ENCODE assay signal across 10 cellular contexts in genomic region chr10:96588060-96588554, GRCh38. TPM values are rescaled to one million over a fixed set of nuclear protein-coding genes. Genes with fewer than 3 reads are reported as not detected.
A peak's percentile ranks its signal among the peaks of the same experiment; 100 is the strongest.
DNase-seq lines count a peak whose midpoint lies in the region; ATAC-seq, FAIRE-seq and TF ChIP-seq lines count a peak whose summit lies in the region.
"Had no signal": no experiment of that assay in that cellular context is flagged by ENCODE, and none has a peak within 500 bp of the region (broad histone marks: within the 10 kb centered on the region; RNA-seq: fewer than 3 reads in every experiment).

No MANE protein-coding gene starts in this region.

- no peak overlapping the region for H3K4me3 Mint-ChIP-seq in progenitor cell of endocrine pancreas (ENCODE audit: low read depth)
- H3K4me3 Mint-ChIP-seq in activated naive CD8-positive, alpha-beta T cell treated with anti-CD3 and anti-CD28 coated beads, Interleukin-2, amount 50 U/mL, for 24 hours, result no peak overlapping the region
- H3K4me3 Mint-ChIP-seq: activated naive CD8-positive, alpha-beta T cell had no signal

- TF ChIP-seq CTCF in 22Rv1 (IDR thresholded peaks at IDR 0.05), result no peak
- TF ChIP-seq CTCF in GM12865 (IDR thresholded peaks at IDR 0.05; ENCODE audit: insufficient read depth, low read depth, low read length, missing control alignments), result no peak
- TF ChIP-seq CTCF in HepG2 (CRISPR knock-in tag; IDR thresholded peaks at IDR 0.05), result no peak
- TF ChIP-seq CTCF in progenitor cell of endocrine pancreas (IDR thresholded peaks at IDR 0.05; ENCODE audit: unreplicated experiment), result no peak
- TF ChIP-seq CTCF in GM13976 (IDR thresholded peaks at IDR 0.05; ENCODE audit: borderline replicate concordance, control extremely low read depth, extremely low read depth, insufficient read depth, missing control alignments), result no peak

- H3K4me1 ChIP-seq in SJSA1 (replicated peaks) (peaks cover 29% of the 10 kb centered on the region), HepG2 (ENCODE audit: insufficient read depth, low read length) (peaks cover 34% of the 10 kb centered on the region)

- peaks cover 35% of the 10 kb centered on the region for H3K79me2 ChIP-seq in HepG2 (ENCODE audit: insufficient read depth, low read length)

- intact Hi-C loops in HepG2 (cut with micrococcal nuclease; ENCODE audit: unreplicated experiment), result loop anchor here (2.0 kb wide), 1 partner anchor 25 kb away; no protein-coding TSS in a partner anchor

- H3K4me1 Mint-ChIP-seq in progenitor cell of endocrine pancreas (ENCODE audit: low read depth), result peaks cover 12% of the 10 kb centered on the region
- H3K4me1 Mint-ChIP-seq in activated naive CD8-positive, alpha-beta T cell treated with anti-CD3 and anti-CD28 coated beads, Interleukin-2, amount 50 U/mL, for 24 hours, result peaks cover 29% of the 10 kb centered on the region

- TF ChIP-seq POLR2A in HepG2 (IDR thresholded peaks at IDR 0.05; ENCODE audit: insufficient read depth in 1 of 2, low read depth in 2 of 2, low read length in 2 of 2), result peak in 1 of 2 experiments; percentile 56; a peak in 2 of 4 replicates

- POLR2A ChIA-PET in HepG2 (lab: Yijun Ruan, JAX), result interaction anchor here (1.1 to 2.2 kb wide), 2 partner anchors 8 to 86 kb away, joined by 4 to 12 read pairs; no protein-coding TSS in a partner anchor

- H3K36me3 Mint-ChIP-seq in progenitor cell of endocrine pancreas (ENCODE audit: insufficient read depth), result peaks cover 2% of the 10 kb centered on the region
- H3K36me3 Mint-ChIP-seq in activated naive CD8-positive, alpha-beta T cell treated with anti-CD3 and anti-CD28 coated beads, Interleukin-2, amount 50 U/mL, for 24 hours (ENCODE audit: low read depth), result peaks cover 11% of the 10 kb centered on the region

- peak overlapping the region; percentile 99 for H3K9ac ChIP-seq in HepG2 (ENCODE audit: insufficient read depth, low read depth, low read length)

- in situ Hi-C loops in HepG2 (cut with HindIII; ENCODE audit: extremely low pct_ligation_motif_present, low pct_unique_long_range_greater_than_20kb) (no loop called here), GM13976 (cut with MboI; ENCODE audit: low sequenced_read_pairs, unreplicated experiment) (no loop called here)

- peaks cover 28% of the 10 kb centered on the region for H4K20me1 ChIP-seq in HepG2 (ENCODE audit: insufficient read depth, low read length)

- no TSS peak for BruUV-seq in HepG2 (replicated peaks; lab: Mats Ljungman, UMichigan)

- FAIRE-seq in HepG2 (lab: Jason Lieb, UNC), result no peak

- no peaks in the 10 kb centered on the region for H3K27me3 Mint-ChIP-seq in progenitor cell of endocrine pancreas
- no peaks in the 10 kb centered on the region for H3K27me3 Mint-ChIP-seq in activated naive CD8-positive, alpha-beta T cell treated with anti-CD3 and anti-CD28 coated beads, Interleukin-2, amount 50 U/mL, for 24 hours
- H3K27me3 Mint-ChIP-seq: activated naive CD8-positive, alpha-beta T cell had no signal

- H3K4me2 ChIP-seq in HepG2 (ENCODE audit: low read depth, low read length), result peak overlapping the region; percentile 90

- CTCF ChIA-PET in HepG2 (lab: Yijun Ruan, JAX; ENCODE audit: low intra/inter-chr PET ratio, low total read pairs), result no interaction called here

- ATAC-seq in HepG2, result peak; percentile 26; the same call in 2 of the 3 replicates
- ATAC-seq in activated naive CD8-positive, alpha-beta T cell treated with anti-CD3 and anti-CD28 coated beads, Interleukin-2, amount 50 U/mL, for 24 hours, result no peak

- DNase-seq in GM12865 (ENCODE audit: low read depth), result peak; percentile 24
- no peak for DNase-seq in SJSA1 (ENCODE audit: low read depth in 1 of 2, low spot score in 2 of 2)
- DNase-seq in HepG2 (ENCODE audit: low spot score), result peak; percentile 36
- DNase-seq in progenitor cell of endocrine pancreas (ENCODE audit: low spot score, unreplicated experiment), result no peak
- DNase-seq in activated naive CD8-positive, alpha-beta T cell treated with anti-CD3 and anti-CD28 coated beads, Interleukin-2, amount 50 U/mL, for 24 hours, result no peak
- no peak for DNase-seq in medulla oblongata (ENCODE audit: extremely low spot score)
- DNase-seq in GM13976 (ENCODE audit: low spot score), result no peak
- DNase-seq: stimulated activated CD4-positive, alpha-beta T cell treated with anti-CD3 and anti-CD28 coated beads, Interleukin-12 subunit alpha, Interleukin-12 subunit beta, amount 100 ng/mL, for 4 hours had no signal

- no peaks in the 10 kb centered on the region for H3K27me3 ChIP-seq in SJSA1 (replicated peaks)
- no peaks in the 10 kb centered on the region; a peak in 1 of 5 replicates for H3K27me3 ChIP-seq in HepG2 (ENCODE audit: control insufficient read depth in 1 of 2, insufficient read depth in 2 of 2, low read length in 2 of 2)

- peaks cover 4% of the 10 kb centered on the region; the same call in 1 of the 2 replicates for H3K9me3 ChIP-seq in SJSA1 (replicated peaks)
- no peaks in the 10 kb centered on the region for H3K9me3 ChIP-seq in HepG2 (ENCODE audit: low read length)

- peak overlapping the region; percentile 69 for H3K4me3 ChIP-seq in GM12865 (ENCODE audit: low read depth, low read length)
- H3K4me3 ChIP-seq in SJSA1, result peak overlapping the region; percentile 100
- H3K4me3 ChIP-seq in HepG2 (replicated peaks in 1 of 3; ENCODE audit: insufficient read depth in 1 of 3, low read depth in 2 of 3, low read length in 3 of 3), result peak overlapping the region; percentile 97

- H3K9me3 Mint-ChIP-seq in progenitor cell of endocrine pancreas (ENCODE audit: low read depth), result no peaks in the 10 kb centered on the region
- H3K9me3 Mint-ChIP-seq in activated naive CD8-positive, alpha-beta T cell treated with anti-CD3 and anti-CD28 coated beads, Interleukin-2, amount 50 U/mL, for 24 hours, result no peaks in the 10 kb centered on the region

- 6% methylated on average over 4 of the region's 4 CpGs for WGBS in HepG2 (ENCODE audit: low lambda C conversion rate)

- no peak overlapping the region for H3K27ac Mint-ChIP-seq in progenitor cell of endocrine pancreas
- H3K27ac Mint-ChIP-seq in activated naive CD8-positive, alpha-beta T cell treated with anti-CD3 and anti-CD28 coated beads, Interleukin-2, amount 50 U/mL, for 24 hours, result no peak overlapping the region
- H3K27ac Mint-ChIP-seq: activated naive CD8-positive, alpha-beta T cell had no signal

- peak overlapping the region; percentile 79 for H2AFZ ChIP-seq in HepG2 (ENCODE audit: low read length)

- TF ChIP-seq RAD21 in HepG2 (CRISPR knock-in tag; IDR thresholded peaks at IDR 0.05), result no peak

- H3K27ac ChIP-seq in 22Rv1, result peak overlapping the region; percentile 93
- peak overlapping the region; percentile 97 for H3K27ac ChIP-seq in SJSA1
- peak overlapping the region; percentile 99 for H3K27ac ChIP-seq in HepG2 (ENCODE audit: extremely low read length, insufficient read depth, low read length)

- TF ChIP-seq EP300 in HepG2 (IDR thresholded peaks at IDR 0.05; ENCODE audit: low read depth in 2 of 2, low read length in 2 of 2) (no peak), HepG2 (CRISPR knock-in tag; IDR thresholded peaks at IDR 0.05; ENCODE audit: borderline replicate concordance) (no peak)

- H3K36me3 ChIP-seq in SJSA1 (peaks cover 25% of the 10 kb centered on the region), HepG2 (replicated peaks in 1 of 2; ENCODE audit: control insufficient read depth in 1 of 2, insufficient read depth in 2 of 2, low read length in 2 of 2) (no peaks in the 10 kb centered on the region; a peak in 1 of 5 replicates)

TF ChIP-seq in HepG2, 621 proteins besides CTCF, POLR2A, EP300 and RAD21 (continues in another document):
- TF ChIP-seq RAD51 (IDR thresholded peaks at IDR 0.05; ENCODE audit: borderline replicate concordance), result no peak
- TF ChIP-seq POLR2G (IDR thresholded peaks at IDR 0.05; ENCODE audit: low read depth, low read length), result peak; percentile 34; the same call in 1 of the 2 replicates
- no peak for TF ChIP-seq SETDB1 (CRISPR knock-in tag; IDR thresholded peaks at IDR 0.05; ENCODE audit: borderline replicate concordance)
- no peak for TF ChIP-seq ZNF337 (CRISPR knock-in tag; IDR thresholded peaks at IDR 0.05; ENCODE audit: borderline replicate concordance, low read depth)
- 0 out of 2 replicates have a peak, but pooled peaks have one; percentile 14 for TF ChIP-seq ELF3 (CRISPR knock-in tag; IDR thresholded peaks at IDR 0.05)
- TF ChIP-seq SOX6 (IDR thresholded peaks at IDR 0.05), result no peak
- no peak for TF ChIP-seq SOX6 (CRISPR knock-in tag; IDR thresholded peaks at IDR 0.05)
- TF ChIP-seq NR2C2 (CRISPR knock-in tag; IDR thresholded peaks at IDR 0.05; ENCODE audit: borderline replicate concordance), result no peak
- no peak for TF ChIP-seq ZBTB7B (CRISPR knock-in tag; IDR thresholded peaks at IDR 0.05)
- no peak for TF ChIP-seq U2AF1 (optimal IDR thresholded peaks at IDR 0.05; ENCODE audit: low read depth, low read length)

RNA-seq across cellular contexts. Expression of gene TM9SF3, which starts 1.3 kb away (rescaled TPM):
- total RNA-seq in SJSA1 (2014; rRNA removed; shearing (Covaris generic)), result 119 and 139 TPM in 2 replicates
- total RNA-seq in HepG2 (2016; rRNA removed; fragmentation: Illumina TruSeq; extraction: Trizol) (86.8 and 120 TPM in 2 replicates), progenitor cell of endocrine pancreas (140 and 152 TPM in 2 replicates)
- total RNA-seq in HepG2 (2016; cell fraction: cytosol; rRNA removed; fragmentation: Illumina TruSeq; extraction: Trizol; ENCODE audit: low read depth), result 31.8 and 36.9 TPM in 2 replicates
- 86.8 and 122 TPM in 2 replicates for total RNA-seq in HepG2 (2016; cell fraction: insoluble cytoplasmic fraction; rRNA removed; fragmentation: Illumina TruSeq; extraction: Trizol)
- 49.6 and 60.6 TPM in 2 replicates for total RNA-seq in HepG2 (2016; cell fraction: membrane; rRNA removed; fragmentation: Illumina TruSeq; extraction: Trizol)
- total RNA-seq in HepG2 (2016; cell fraction: nucleus; rRNA removed; fragmentation: Illumina TruSeq; extraction: Trizol), result 124 and 152 TPM in 2 replicates
- polyA plus RNA-seq in HepG2 (2011; rRNA removed), result 38.4 and 43.8 TPM in 2 replicates
- 44.8 and 98.9 TPM in 2 replicates for polyA plus RNA-seq in HepG2 (2011; cell fraction: cytosol; rRNA removed)
- polyA plus RNA-seq in HepG2 (2011; cell fraction: nucleus; rRNA removed), result 34.3 and 45.7 TPM in 2 replicates
- polyA plus RNA-seq in HepG2 (2012), result 81.7 and 88.4 TPM in 2 replicates
- 8.5 and 10.4 TPM in 2 replicates for polyA plus RNA-seq in HepG2 (2016; cell fraction: cytosol; fragmentation: Illumina TruSeq; extraction: Trizol; ENCODE audit: low read depth)
- polyA plus RNA-seq in HepG2 (2016; cell fraction: insoluble cytoplasmic fraction; fragmentation: Illumina TruSeq; extraction: Trizol; ENCODE audit: low read depth), result 64.6 and 77.0 TPM in 2 replicates
- polyA plus RNA-seq in HepG2 (2016; cell fraction: membrane; fragmentation: Illumina TruSeq; extraction: Trizol; ENCODE audit: low read depth), result 21.8 and 23.0 TPM in 2 replicates
- polyA plus RNA-seq in HepG2 (2016; cell fraction: nucleus; fragmentation: Illumina TruSeq; extraction: Trizol; ENCODE audit: insufficient read depth, low read depth), result 107 and 112 TPM in 2 replicates
- polyA minus RNA-seq in HepG2 (2011; rRNA and poly(A)+ RNA removed; ENCODE audit: low replicate concordance), result 36.3 and 40.6 TPM in 2 replicates
- 55.8 and 62.3 TPM in 2 replicates for polyA minus RNA-seq in HepG2 (2011; cell fraction: cytosol; rRNA and poly(A)+ RNA removed)
- 121 and 136 TPM in 2 replicates for polyA minus RNA-seq in HepG2 (2011; cell fraction: nucleus; rRNA and poly(A)+ RNA removed)

Comparison
In these comparisons a context has a peak if more than half of its experiments do, and no peak if none do; other contexts are left out.
1. DNase-seq: peak in GM12865 (single experiment) and HepG2 (single experiment); none in SJSA1 (0 of 2), progenitor cell of endocrine pancreas (single experiment), activated naive CD8-positive, alpha-beta T cell treated with anti-CD3 and anti-CD28 coated beads, Interleukin-2, amount 50 U/mL, for 24 hours (single experiment), medulla oblongata (single experiment) and GM13976 (single experiment).
2. Peak in every context shown above with its lines, with median percentiles within 50 percentile points of each other: H3K27ac ChIP-seq and H3K4me3 ChIP-seq.